17 cellular contexts compared by ENCODE assay signal in the genomic region with DNA sequence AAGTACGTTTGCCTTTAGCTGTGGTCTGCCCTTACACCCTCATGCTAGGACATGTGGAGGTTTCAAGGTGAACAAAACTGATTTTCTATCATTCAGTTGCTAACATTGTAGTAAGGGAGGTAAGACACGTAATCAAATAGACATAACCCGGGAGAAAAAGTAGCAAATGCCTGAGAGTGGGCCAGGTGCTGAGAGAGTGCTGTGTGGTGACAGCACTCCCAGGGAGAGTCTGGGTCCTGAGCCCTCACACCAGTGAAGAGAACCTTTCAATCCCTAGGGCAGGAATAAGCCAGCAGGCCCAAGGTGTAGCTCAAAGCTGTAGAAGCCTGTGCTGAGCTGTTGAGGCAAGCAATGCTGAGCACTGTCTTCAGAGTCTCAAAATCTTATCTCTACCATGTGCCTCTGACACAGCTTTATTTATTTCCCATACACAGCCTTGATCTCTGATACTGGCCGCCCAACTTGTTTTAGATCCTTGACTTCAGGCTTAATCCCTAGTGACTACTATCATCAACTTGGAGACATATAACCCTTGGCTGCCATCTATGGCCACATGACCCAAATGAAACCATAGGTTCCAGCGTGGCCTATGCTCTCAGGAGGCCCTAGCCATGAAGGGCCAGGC. TPM values are rescaled to one million over a fixed set of nuclear protein-coding genes. Genes with fewer than 3 reads are reported as not detected.
DNase-seq lines count a peak whose midpoint lies in the region; ATAC-seq and TF ChIP-seq lines count a peak whose summit lies in the region.
"Had no signal": no experiment of that assay in that cellular context is flagged by ENCODE, and none has a peak within 500 bp of the region (broad histone marks: within the 10 kb centered on the region; RNA-seq: fewer than 3 reads in every experiment).

No MANE protein-coding gene starts in this region.

- peaks cover 67 to 76% of the 10 kb centered on the region in 2 donors for H3K4me1 ChIP-seq in gastrocnemius medialis
- H3K4me1 ChIP-seq in testis: peaks cover 12% of the 10 kb centered on the region

- H3K9me3 ChIP-seq in gastrocnemius medialis: no peaks in the 10 kb centered on the region
- H3K9me3 ChIP-seq in testis: no peaks in the 10 kb centered on the region
- H3K9me3 ChIP-seq: A549, Caco-2 had no signal

- intact Hi-C loops in left ventricle myocardium superior (cut with micrococcal nuclease): no loop called here
- intact Hi-C loops in Right ventricle myocardium inferior (cut with DNase I): no loop called here
- intact Hi-C loops in gastrocnemius medialis (cut with DNase I; ENCODE audit: low total_unique reads): loop anchor here (2.0 kb wide), 1 partner anchor 16 kb away; no protein-coding TSS in a partner anchor
- intact Hi-C loops in testis (cut with DNase I; ENCODE audit: low total_unique reads): no loop called here

- H3K27ac ChIP-seq in gastrocnemius medialis (peak overlapping the region; percentile 56 to 94 (median 77)), testis (no peak overlapping the region)
- H3K27ac ChIP-seq: 22Rv1, C4-2B had no signal

- TF ChIP-seq CTCF in endothelial cell (IDR thresholded peaks at IDR 0.05; ENCODE audit: unreplicated experiment): no peak
- TF ChIP-seq CTCF in gastrocnemius medialis (IDR thresholded peaks at IDR 0.05 in 4 of 5, conservative IDR thresholded peaks at IDR 0.05 in 1 of 5): no peak
- TF ChIP-seq CTCF in testis (IDR thresholded peaks at IDR 0.05): no peak

- peak overlapping the region; percentile 52 for H3K4me3 Mint-ChIP-seq in endothelial cell (ENCODE audit: unreplicated experiment)
- H3K4me3 Mint-ChIP-seq: CD4-positive, alpha-beta T cell; H9 had no signal

- H3K27ac Mint-ChIP-seq in endothelial cell (ENCODE audit: unreplicated experiment): no peak overlapping the region
- H3K27ac Mint-ChIP-seq: CD4-positive, alpha-beta T cell; H9 had no signal

- 72 to 84% methylated on average over 5 of the region's 5 CpGs for WGBS in testis, 2 donors

- ATAC-seq in left ventricle myocardium superior: peak; percentile 6
- no peak for ATAC-seq in Right ventricle myocardium inferior
- ATAC-seq in gastrocnemius medialis: no peak
- no peak for ATAC-seq in HG02973 (IDR thresholded peaks at IDR 0.05; ENCODE audit: unreplicated experiment)
- ATAC-seq: A549 had no signal

- peaks cover 3% of the 10 kb centered on the region for H3K36me3 Mint-ChIP-seq in endothelial cell (ENCODE audit: low read depth, unreplicated experiment)

- no peaks in the 10 kb centered on the region for H3K27me3 ChIP-seq in gastrocnemius medialis
- no peaks in the 10 kb centered on the region for H3K27me3 ChIP-seq in testis

- no peaks in the 10 kb centered on the region for H3K9me3 Mint-ChIP-seq in endothelial cell (ENCODE audit: unreplicated experiment)
- H3K9me3 Mint-ChIP-seq: CD4-positive, alpha-beta T cell; H9 had no signal

- H3K4me3 ChIP-seq in gastrocnemius medialis: no peak overlapping the region
- no peak overlapping the region for H3K4me3 ChIP-seq in testis
- H3K4me3 ChIP-seq: A549 had no signal

- in situ Hi-C loops in gastrocnemius medialis (cut with MboI; ENCODE audit: low sequenced_read_pairs in 4 of 4): no loop called here

- no peaks in the 10 kb centered on the region for H3K36me3 ChIP-seq in gastrocnemius medialis
- H3K36me3 ChIP-seq in testis (ENCODE audit: low read depth, missing control alignments): no peaks in the 10 kb centered on the region

- no peak for TF ChIP-seq POLR2A in gastrocnemius medialis (IDR thresholded peaks at IDR 0.05)
- TF ChIP-seq POLR2A in testis (IDR thresholded peaks at IDR 0.05): no peak

- DNase-seq in left ventricle myocardium superior (no peak), Right ventricle myocardium inferior (ENCODE audit: missing footprints) (no peak), endothelial cell (ENCODE audit: low spot score) (no peak), gastrocnemius medialis (no peak), testis (no peak)
- DNase-seq in activated CD4-positive, alpha-beta T cell treated with anti-CD3 and anti-CD28 coated beads for 48 hours: no peak
- DNase-seq: AML-193; Caco-2; CD4-positive, alpha-beta T cell; DMS153; DMS79; GF-D8; H9 had no signal

- peaks cover 15% of the 10 kb centered on the region for H3K4me1 Mint-ChIP-seq in endothelial cell (ENCODE audit: unreplicated experiment)

- peaks cover 3% of the 10 kb centered on the region for H3K27me3 Mint-ChIP-seq in endothelial cell (ENCODE audit: unreplicated experiment)

RNA-seq across cellular contexts. Expression of gene TPD52L1, which starts 55.2 kb away (rescaled TPM):
- total RNA-seq in left ventricle myocardium superior: 57.8 TPM
- total RNA-seq in Right ventricle myocardium inferior: 56.2 TPM
- 118 TPM for total RNA-seq in endothelial cell (ENCODE audit: unreplicated experiment)
- total RNA-seq in gastrocnemius medialis: 100 to 1,000 TPM in 3 of 4 donors, 10 to 100 TPM in 1; 47.6 to 152 (median 123) TPM
- 10 to 100 TPM; 20.6 to 22.5 TPM for total RNA-seq in testis
- 22.1 TPM for polyA plus RNA-seq in testis (ENCODE audit: insufficient read depth, low read depth, low replicate concordance)
- total RNA-seq: CD4-positive, alpha-beta T cell had no signal

Comparison
In these comparisons a context has a peak if more than half of its experiments do, and no peak if none do; other contexts are left out.
1. H3K27ac ChIP-seq: peak in gastrocnemius medialis (4 of 4); none in testis (0 of 2).